Comparison of ENCODE assay signal across 24 cellular contexts in the genomic region with DNA sequence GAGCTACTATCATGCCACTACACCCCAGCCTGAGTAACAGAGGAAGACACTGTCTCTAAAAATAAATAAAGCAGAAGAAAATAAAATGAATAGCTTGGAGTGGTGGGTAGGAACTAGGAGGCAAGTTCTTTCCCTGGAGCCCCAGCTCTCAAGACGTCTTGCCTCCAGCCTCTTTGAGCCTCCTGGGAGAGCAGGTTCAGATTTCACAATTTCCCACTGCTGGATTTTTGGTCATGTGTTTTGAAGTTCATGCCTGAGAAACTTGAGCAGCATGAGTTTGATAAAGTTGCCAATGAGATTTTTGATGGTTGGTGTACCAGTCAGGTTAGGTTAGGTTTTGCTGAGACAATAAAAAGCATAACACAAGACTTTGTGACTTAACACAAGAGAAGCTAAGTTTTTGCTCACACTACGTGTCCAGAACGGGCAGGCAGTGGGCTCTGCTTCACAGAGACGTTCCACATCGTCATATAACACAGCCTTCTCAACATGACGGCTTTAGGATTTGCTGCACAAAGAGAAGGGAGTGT.
A peak's percentile ranks its signal among the peaks of the same experiment; 100 is the strongest.
DNase-seq lines count a peak whose midpoint lies in the region; ATAC-seq and TF ChIP-seq lines count a peak whose summit lies in the region.
"Had no signal": no experiment of that assay in that cellular context is flagged by ENCODE, and none has a peak within 500 bp of the region (broad histone marks: within the 10 kb centered on the region; RNA-seq: fewer than 3 reads in every experiment).

No MANE protein-coding gene starts in this region.

- H3K9ac ChIP-seq in DND-41 (ENCODE audit: low read depth, low read length) (no peak overlapping the region), OCI-LY1 (ENCODE audit: low read length) (no peak overlapping the region), adipocyte (ENCODE audit: low read length) (no peak overlapping the region)
- H3K9ac ChIP-seq: SK-N-SH had no signal

- H3K36me3 ChIP-seq in DND-41 (ENCODE audit: insufficient read depth, low read length) (peaks cover 86% of the 10 kb centered on the region), OCI-LY1 (ENCODE audit: insufficient read depth, low read length) (peaks cover 6% of the 10 kb centered on the region; the same call in 1 of the 2 replicates), adipocyte (ENCODE audit: control insufficient read depth, insufficient read depth, low read length, severe bottlenecking) (no peaks in the 10 kb centered on the region)
- H3K36me3 ChIP-seq: BE2C, Peyer's patch had no signal

- no peak for ATAC-seq in DND-41 (ENCODE audit: insufficient read depth, low read depth)
- ATAC-seq: T-cell had no signal

- H3K4me3 ChIP-seq in DND-41 (ENCODE audit: low read depth in 1 of 2, low read length in 2 of 2) (no peak overlapping the region), OCI-LY1 (ENCODE audit: low read depth, low read length, poor library complexity, severe bottlenecking) (no peak overlapping the region), adipocyte (ENCODE audit: low read length) (no peak overlapping the region)
- H3K4me3 ChIP-seq: Peyer's patch had no signal

- no peaks in the 10 kb centered on the region for H3K27me3 ChIP-seq in DND-41 (ENCODE audit: insufficient read depth, low read length, poor library complexity)
- no peaks in the 10 kb centered on the region for H3K27me3 ChIP-seq in OCI-LY1 (ENCODE audit: insufficient read depth, low read length)
- no peaks in the 10 kb centered on the region for H3K27me3 ChIP-seq in adipocyte (replicated peaks; ENCODE audit: control insufficient read depth, insufficient read depth, low read length)
- H3K27me3 ChIP-seq: Peyer's patch had no signal

- H3F3A ChIP-seq in OCI-LY1 (ENCODE audit: insufficient read depth, low read length), result no peaks in the 10 kb centered on the region; the same call in 1 of the 2 replicates

- H3K4me1 ChIP-seq in DND-41 (ENCODE audit: insufficient read depth, low read length) (peaks cover 7% of the 10 kb centered on the region; the same call in 1 of the 2 replicates), OCI-LY1 (ENCODE audit: insufficient read depth, low read length, severe bottlenecking) (peaks cover 36% of the 10 kb centered on the region), adipocyte (ENCODE audit: control insufficient read depth, insufficient read depth, low read length) (peaks cover 24% of the 10 kb centered on the region)
- H3K4me1 ChIP-seq: BE2C had no signal

- no peaks in the 10 kb centered on the region for H3K9me3 ChIP-seq in DND-41 (ENCODE audit: insufficient read depth, low read length, severe bottlenecking)
- no peaks in the 10 kb centered on the region for H3K9me3 ChIP-seq in OCI-LY1 (ENCODE audit: low read length)
- no peaks in the 10 kb centered on the region for H3K9me3 ChIP-seq in adipocyte (ENCODE audit: control insufficient read depth, low read length)
- H3K9me3 ChIP-seq: BE2C, Peyer's patch, SK-N-SH had no signal

- peaks cover 97% of the 10 kb centered on the region for H3K79me2 ChIP-seq in DND-41 (ENCODE audit: insufficient read depth, low read length)
- peaks cover 6% of the 10 kb centered on the region; the same call in 1 of the 2 replicates for H3K79me2 ChIP-seq in OCI-LY1 (ENCODE audit: insufficient read depth, low read length)

- TF ChIP-seq CTCF in DND-41 (IDR thresholded peaks at IDR 0.05; ENCODE audit: borderline replicate concordance, extremely low read depth, low read length, poor library complexity, severe bottlenecking) (no peak), OCI-LY1 (IDR thresholded peaks at IDR 0.05; ENCODE audit: low read length) (no peak)

- no peak overlapping the region for H3K4me2 ChIP-seq in DND-41 (ENCODE audit: insufficient read depth, low read length)
- H3K4me2 ChIP-seq in OCI-LY1 (ENCODE audit: low read length), result no peak overlapping the region
- H3K4me2 ChIP-seq: SK-N-SH had no signal

- H2AFZ ChIP-seq in DND-41 (ENCODE audit: low read depth, low read length) (no peak overlapping the region), OCI-LY1 (ENCODE audit: low read length) (no peak overlapping the region)

- peak overlapping the region; percentile 26; the same call in 1 of the 2 replicates for H3K27ac ChIP-seq in DND-41 (ENCODE audit: low read length)
- peak overlapping the region; percentile 48 for H3K27ac ChIP-seq in OCI-LY1 (ENCODE audit: low read depth, low read length, poor library complexity, severe bottlenecking)
- H3K27ac ChIP-seq: Peyer's patch had no signal

- H3K9me2 ChIP-seq in OCI-LY1 (ENCODE audit: low read depth, low read length), result no peaks in the 10 kb centered on the region
- H3K9me2 ChIP-seq: SK-N-SH had no signal

- DNase-seq in DND-41 (no peak), adipocyte (ENCODE audit: low read depth) (peak; percentile 39), iris pigment epithelial cell (ENCODE audit: low read depth) (peak; percentile 46), NCI-H1092 treated with DMSO at 0.1 percent for 48 hours (lab: John Stamatoyannopoulos, UW) (no peak), SIG-M5 treated with dmso at 0.1 percent for 504 hours (lab: John Stamatoyannopoulos, UW; ENCODE audit: unreplicated experiment) (no peak), NK-92 (lab: John Stamatoyannopoulos, UW; ENCODE audit: unreplicated experiment) (no peak), OCI-M2 (lab: John Stamatoyannopoulos, UW; ENCODE audit: unreplicated experiment) (no peak)
- DNase-seq: BE2C; CD4-positive, CD25-positive, alpha-beta regulatory T cell; DMS153; KBM-7; MM.1S; NCI-H1105 treated with DMSO at 0.1 percent for 48 hours; NCI-H146; NCI-H1930; NCI-H2107; NCI-H524; NCI-H748 treated with DMSO at 0.1 percent for 48 hours; NK-92 treated with Interleukin-12 subunit alpha and Interleukin-12 subunit beta, amount 100 ng/mL, for 24 hours; Peyer's patch; SIG-M5; SK-N-SH; T-cell had no signal

- H4K20me1 ChIP-seq in DND-41 (ENCODE audit: insufficient read depth, low read length) (peaks cover 59% of the 10 kb centered on the region), OCI-LY1 (ENCODE audit: insufficient read depth, low read length) (no peaks in the 10 kb centered on the region)

Comparison
In these comparisons a context has a peak if more than half of its experiments do, and no peak if none do; other contexts are left out.
1. DNase-seq: peak in adipocyte (single experiment) and iris pigment epithelial cell (single experiment); none in DND-41 (single experiment), NCI-H1092 treated with DMSO at 0.1 percent for 48 hours (single experiment), SIG-M5 treated with dmso at 0.1 percent for 504 hours (single experiment), NK-92 (single experiment) and OCI-M2 (single experiment).